In genomic region chr1:43367904-43368645, GRCh38 we compare ENCODE assay signal across 1 cellular context.
TF ChIP-seq lines count a peak whose summit lies in the region.

Gene ELOVL1, minus strand, starts transcription at chr1:43368011. Its CDS starts 2,402 bp downstream, at chr1:43365609.

TF ChIP-seq in HEK293, 187 proteins besides CTCF, POLR2A, EP300 and RAD21 (continued from another document and continues in another):
- TF ChIP-seq INSM2 (tag by site-specific recombination; IDR thresholded peaks at IDR 0.05), result peak; percentile 65
- no peak for TF ChIP-seq ZNF658 (tag by site-specific recombination; IDR thresholded peaks at IDR 0.05)
- no peak for TF ChIP-seq ZNF621 (tag by site-specific recombination; IDR thresholded peaks at IDR 0.05)
- peak; percentile 89 for TF ChIP-seq ZXDB (tag by site-specific recombination; IDR thresholded peaks at IDR 0.05)
- TF ChIP-seq HOXC10 (CRISPR knock-in tag; IDR thresholded peaks at IDR 0.05), result no peak
- no peak for TF ChIP-seq ZNF112 (tag by site-specific recombination; IDR thresholded peaks at IDR 0.05)
- TF ChIP-seq ZBTB48 (tag by site-specific recombination; IDR thresholded peaks at IDR 0.05), result peak; percentile 99
- TF ChIP-seq ZNF501 (tag by site-specific recombination; IDR thresholded peaks at IDR 0.05), result peak; percentile 92
- peak; percentile 54; the same call in 1 of the 2 replicates for TF ChIP-seq PBX3 (CRISPR knock-in tag; IDR thresholded peaks at IDR 0.05)
- no peak for TF ChIP-seq SETDB1 (IDR thresholded peaks at IDR 0.05; ENCODE audit: insufficient read length, low read length)
- TF ChIP-seq SALL2 (tag by site-specific recombination; IDR thresholded peaks at IDR 0.05; ENCODE audit: borderline replicate concordance), result no peak
- TF ChIP-seq ZNF175 (tag by site-specific recombination; IDR thresholded peaks at IDR 0.05), result no peak
- peak; percentile 47; the same call in 1 of the 2 replicates for TF ChIP-seq ZNF18 (tag by site-specific recombination; IDR thresholded peaks at IDR 0.05)
- peak; percentile 87 for TF ChIP-seq ZFP37 (tag by site-specific recombination; IDR thresholded peaks at IDR 0.05)
- no peak for TF ChIP-seq ZNF585B (tag by site-specific recombination; IDR thresholded peaks at IDR 0.05)
- TF ChIP-seq ZNF155 (tag by site-specific recombination; IDR thresholded peaks at IDR 0.05), result no peak
- TF ChIP-seq ZNF23 (tag by site-specific recombination; IDR thresholded peaks at IDR 0.05; ENCODE audit: borderline replicate concordance), result no peak
- no peak for TF ChIP-seq ZNF404 (tag by site-specific recombination; IDR thresholded peaks at IDR 0.05)
- TF ChIP-seq ZNF426 (tag by site-specific recombination; IDR thresholded peaks at IDR 0.05), result no peak
- peak; percentile 85 for TF ChIP-seq KLF7 (tag by site-specific recombination; IDR thresholded peaks at IDR 0.05; ENCODE audit: borderline replicate concordance)
- TF ChIP-seq ZNF549 (tag by site-specific recombination; IDR thresholded peaks at IDR 0.05), result no peak
- TF ChIP-seq ZNF202 (tag by site-specific recombination; IDR thresholded peaks at IDR 0.05; ENCODE audit: borderline replicate concordance), result no peak
- no peak for TF ChIP-seq ZNF664 (tag by site-specific recombination; IDR thresholded peaks at IDR 0.05)
- no peak for TF ChIP-seq ZNF623 (tag by site-specific recombination; IDR thresholded peaks at IDR 0.05)
- no peak for TF ChIP-seq ZSCAN16 (tag by site-specific recombination; IDR thresholded peaks at IDR 0.05)
- no peak for TF ChIP-seq ZNF169 (tag by site-specific recombination; IDR thresholded peaks at IDR 0.05)
- TF ChIP-seq REPIN1 (tag by site-specific recombination; IDR thresholded peaks at IDR 0.05; ENCODE audit: low read depth), result no peak
- TF ChIP-seq ZNF26 (tag by site-specific recombination; IDR thresholded peaks at IDR 0.05), result no peak
- TF ChIP-seq ZNF776 (tag by site-specific recombination; IDR thresholded peaks at IDR 0.05; ENCODE audit: borderline replicate concordance), result no peak
- no peak for TF ChIP-seq ZNF560 (tag by site-specific recombination; IDR thresholded peaks at IDR 0.05; ENCODE audit: borderline replicate concordance)
- no peak for TF ChIP-seq ZNF37A (tag by site-specific recombination; IDR thresholded peaks at IDR 0.05)
- TF ChIP-seq ZNF248 (tag by site-specific recombination; IDR thresholded peaks at IDR 0.05), result no peak
- peak; percentile 91 for TF ChIP-seq ZNF10 (tag by site-specific recombination; IDR thresholded peaks at IDR 0.05)
- no peak for TF ChIP-seq ZBTB21 (tag by site-specific recombination; IDR thresholded peaks at IDR 0.05)
- peak; percentile 61; the same call in 1 of the 2 replicates for TF ChIP-seq ZNF449 (tag by site-specific recombination; IDR thresholded peaks at IDR 0.05)
- TF ChIP-seq GLI2 (tag by site-specific recombination; IDR thresholded peaks at IDR 0.05; ENCODE audit: borderline replicate concordance, low read depth), result no peak
- peak; percentile 69 for TF ChIP-seq IKZF3 (tag by site-specific recombination; IDR thresholded peaks at IDR 0.05)
- no peak for TF ChIP-seq ZBTB10 (tag by site-specific recombination; IDR thresholded peaks at IDR 0.05)
- peak; percentile 76 for TF ChIP-seq ZBTB26 (tag by site-specific recombination; optimal IDR thresholded peaks at IDR 0.05)
- TF ChIP-seq ZNF580 (tag by site-specific recombination; IDR thresholded peaks at IDR 0.05), result peak; percentile 69; the same call in 1 of the 2 replicates
- TF ChIP-seq ZNF677 (tag by site-specific recombination; IDR thresholded peaks at IDR 0.05), result no peak
- TF ChIP-seq ZNF148 (tag by site-specific recombination; IDR thresholded peaks at IDR 0.05; ENCODE audit: borderline replicate concordance), result no peak
- no peak; the same call in 1 of the 2 replicates for TF ChIP-seq YY1 (tag by site-specific recombination; IDR thresholded peaks at IDR 0.05)
- TF ChIP-seq ZNF184 (tag by site-specific recombination; IDR thresholded peaks at IDR 0.05), result no peak
- TF ChIP-seq ZNF398 (tag by site-specific recombination; IDR thresholded peaks at IDR 0.05), result peak; percentile 73
- no peak for TF ChIP-seq ZNF654 (tag by site-specific recombination; IDR thresholded peaks at IDR 0.05; ENCODE audit: low read depth)
- TF ChIP-seq BCL11A (tag by site-specific recombination; IDR thresholded peaks at IDR 0.05; ENCODE audit: low read depth), result peak; percentile 27; the same call in 1 of the 2 replicates
- TF ChIP-seq ZNF843 (tag by site-specific recombination; IDR thresholded peaks at IDR 0.05), result 0 out of 2 replicates have a peak, but pooled peaks have one; percentile 31
- TF ChIP-seq ZNF785 (tag by site-specific recombination; IDR thresholded peaks at IDR 0.05), result no peak
- no peak for TF ChIP-seq ZNF704 (tag by site-specific recombination; IDR thresholded peaks at IDR 0.05)
- no peak for TF ChIP-seq ZNF530 (tag by site-specific recombination; IDR thresholded peaks at IDR 0.05; ENCODE audit: low read depth)
- peak; percentile 99 for TF ChIP-seq ZBTB17 (tag by site-specific recombination; IDR thresholded peaks at IDR 0.05)
